In the genomic region with DNA sequence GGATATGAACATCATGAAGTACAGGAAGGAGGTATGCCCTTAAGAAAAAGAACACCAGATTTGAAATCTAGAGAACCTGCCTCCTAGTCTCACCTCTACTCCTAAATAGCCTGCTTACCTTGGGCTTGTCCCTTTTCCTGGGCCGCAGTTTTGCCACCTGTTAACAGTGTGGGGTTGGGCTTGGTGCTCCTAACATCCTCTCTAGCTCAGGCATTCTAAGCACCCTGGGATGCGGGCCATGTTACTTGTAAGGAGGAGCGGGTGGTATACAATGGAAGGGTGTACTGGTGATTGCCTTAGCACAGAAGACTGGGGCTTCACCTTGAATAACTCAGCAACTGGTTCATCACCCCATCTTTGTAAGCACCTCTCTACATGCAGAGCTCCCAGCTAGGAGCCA, we compare ENCODE assay signal across 27 cellular contexts. TPM values are rescaled to one million over a fixed set of nuclear protein-coding genes. Genes with fewer than 3 reads are reported as not detected.
DNase-seq lines count a peak whose midpoint lies in the region; ATAC-seq and TF ChIP-seq lines count a peak whose summit lies in the region.
"Had no signal": no experiment of that assay in that cellular context is flagged by ENCODE, and none has a peak within 500 bp of the region (broad histone marks: within the 10 kb centered on the region; RNA-seq: fewer than 3 reads in every experiment).

No MANE protein-coding gene starts in this region.

- intact Hi-C loops in ascending aorta (cut with DNase I) = loop anchor here (5.0 kb wide), 1 partner anchor 228 kb away; no protein-coding TSS in a partner anchor

- no peaks in the 10 kb centered on the region for H3K36me3 ChIP-seq in ascending aorta
- no peaks in the 10 kb centered on the region for H3K36me3 ChIP-seq in esophagus (ENCODE audit: control insufficient read depth in 2 of 2, insufficient read depth in 2 of 2, low read length in 1 of 2)
- no peaks in the 10 kb centered on the region for H3K36me3 ChIP-seq in parathyroid adenoma (ENCODE audit: control insufficient read depth, insufficient read depth, low read length)
- no peaks in the 10 kb centered on the region for H3K36me3 ChIP-seq in thoracic aorta
- H3K36me3 ChIP-seq: colonic mucosa had no signal

- no peaks in the 10 kb centered on the region for H3K9me3 Mint-ChIP-seq in effector memory CD8-positive, alpha-beta T cell
- H3K9me3 Mint-ChIP-seq: activated CD4-positive, alpha-beta T cell treated with anti-CD3 and anti-CD28 coated beads, Interleukin-2, amount 10 ng/mL, durations not matched to agents 7 days and 5 days; endodermal cell; memory B cell; stimulated activated naive CD8-positive, alpha-beta T cell treated with anti-CD3 and anti-CD28 coated beads, Interleukin-15, amount 100 ng/mL, for 72 hours; WTC11 had no signal

- H3K4me3 ChIP-seq in ascending aorta (peak overlapping the region in 1 of 2 donors; percentile 12), esophagus (ENCODE audit: low read depth in 1 of 2, low read length in 2 of 2) (no peak overlapping the region), parathyroid adenoma (ENCODE audit: low read depth, low read length) (no peak overlapping the region), thoracic aorta (no peak overlapping the region)
- H3K4me3 ChIP-seq: colonic mucosa, PC-9, skin epidermis had no signal

- H3K9ac ChIP-seq in parathyroid adenoma = no peak overlapping the region

- H3K27me3 ChIP-seq in ascending aorta (no peaks in the 10 kb centered on the region), esophagus (ENCODE audit: control insufficient read depth in 1 of 2, insufficient read depth in 2 of 2, low read length in 2 of 2) (no peaks in the 10 kb centered on the region), parathyroid adenoma (ENCODE audit: control insufficient read depth, insufficient read depth, low read length) (no peaks in the 10 kb centered on the region), thoracic aorta (replicated peaks; ENCODE audit: insufficient read depth) (no peaks in the 10 kb centered on the region)
- H3K27me3 ChIP-seq: brain microvascular endothelial cell, colonic mucosa had no signal

- H3K9me3 ChIP-seq in ascending aorta = no peaks in the 10 kb centered on the region
- H3K9me3 ChIP-seq in esophagus (ENCODE audit: control insufficient read depth in 2 of 2, insufficient read depth in 1 of 2, low read depth in 1 of 2, low read length in 1 of 2) = no peaks in the 10 kb centered on the region
- H3K9me3 ChIP-seq in parathyroid adenoma (ENCODE audit: control insufficient read depth, low read length) = no peaks in the 10 kb centered on the region
- H3K9me3 ChIP-seq in thoracic aorta = no peaks in the 10 kb centered on the region
- H3K9me3 ChIP-seq: colonic mucosa had no signal

- peaks cover 8% of the 10 kb centered on the region for H3K79me2 ChIP-seq in parathyroid adenoma

- DNase-seq in ascending aorta (ENCODE audit: low spot score in 2 of 2) (no peak), thoracic aorta (ENCODE audit: low spot score) (no peak), inferior parietal cortex (ENCODE audit: extremely low spot score) (no peak), NCI-H510A treated with DMSO at 0.1 percent for 48 hours (lab: John Stamatoyannopoulos, UW) (no peak), NCI-H2171 treated with DMSO at 0.1 percent for 48 hours (lab: John Stamatoyannopoulos, UW) (no peak)
- DNase-seq in effector memory CD8-positive, alpha-beta T cell = no peak
- DNase-seq: activated CD4-positive, alpha-beta T cell treated with anti-CD3 and anti-CD28 coated beads, Interleukin-2, amount 10 ng/mL, durations not matched to agents 7 days and 5 days; activated naive CD4-positive, alpha-beta T cell treated with Interleukin-2 at 50 U/mL for 16 hours; brain microvascular endothelial cell; Calu3; DND-41; endodermal cell; islet precursor cell; NCI-H1092; NCI-H187; NCI-H524 treated with DMSO at 0.1 percent for 48 hours; PC-9; SHP77 treated with DMSO at 0.1 percent for 48 hours; stimulated activated naive CD8-positive, alpha-beta T cell treated with anti-CD3 and anti-CD28 coated beads, Interleukin-15, amount 100 ng/mL, for 72 hours had no signal

- ATAC-seq in thoracic aorta (ENCODE audit: insufficient number of reproducible peaks, low FRiP score, low read depth) = no peak
- ATAC-seq in effector memory CD8-positive, alpha-beta T cell (replicated peaks) = no peak
- ATAC-seq: stimulated activated naive CD8-positive, alpha-beta T cell treated with anti-CD3 and anti-CD28 coated beads, Interleukin-15, amount 100 ng/mL, for 72 hours; WTC11 had no signal

- 85 to 92% methylated on average over 3 of the region's 3 CpGs for WGBS in esophagus, 2 donors

- peak overlapping the region; percentile 75 to 77 for H3K27ac ChIP-seq in ascending aorta
- H3K27ac ChIP-seq in esophagus (ENCODE audit: low read depth in 2 of 2, low read length in 1 of 2) = peak overlapping the region; percentile 43 to 82
- H3K27ac ChIP-seq in parathyroid adenoma = peak overlapping the region; percentile 82
- H3K27ac ChIP-seq in thoracic aorta = peak overlapping the region; percentile 81 to 83
- H3K27ac ChIP-seq: brain microvascular endothelial cell, C4-2B, colonic mucosa, PC-9 had no signal

- H3K36me3 Mint-ChIP-seq in effector memory CD8-positive, alpha-beta T cell (ENCODE audit: insufficient read depth) = peaks cover 2% of the 10 kb centered on the region
- H3K36me3 Mint-ChIP-seq: memory B cell, WTC11 had no signal

- peak overlapping the region; percentile 40 for H3K4me2 ChIP-seq in parathyroid adenoma (ENCODE audit: low read length)
- H3K4me2 ChIP-seq: PC-9 had no signal

- H3K4me1 Mint-ChIP-seq in effector memory CD8-positive, alpha-beta T cell (ENCODE audit: low read depth in 2 of 2) = no peaks in the 10 kb centered on the region
- H3K4me1 Mint-ChIP-seq: activated CD4-positive, alpha-beta T cell treated with anti-CD3 and anti-CD28 coated beads, Interleukin-2, amount 10 ng/mL, durations not matched to agents 7 days and 5 days; endodermal cell; stimulated activated naive CD8-positive, alpha-beta T cell treated with anti-CD3 and anti-CD28 coated beads, Interleukin-15, amount 100 ng/mL, for 72 hours had no signal

- TF ChIP-seq CTCF in ascending aorta (IDR thresholded peaks at IDR 0.05) = no peak
- TF ChIP-seq CTCF in parathyroid adenoma (IDR thresholded peaks at IDR 0.05) = no peak
- no peak for TF ChIP-seq CTCF in thoracic aorta (IDR thresholded peaks at IDR 0.05)

- no peak overlapping the region for H3K4me3 Mint-ChIP-seq in effector memory CD8-positive, alpha-beta T cell
- H3K4me3 Mint-ChIP-seq: activated CD4-positive, alpha-beta T cell treated with anti-CD3 and anti-CD28 coated beads, Interleukin-2, amount 10 ng/mL, durations not matched to agents 7 days and 5 days; endodermal cell; memory B cell; stimulated activated naive CD8-positive, alpha-beta T cell treated with anti-CD3 and anti-CD28 coated beads, Interleukin-15, amount 100 ng/mL, for 72 hours; WTC11 had no signal

- peaks cover 17 to 42% of the 10 kb centered on the region in 2 donors for H3K27me3 Mint-ChIP-seq in effector memory CD8-positive, alpha-beta T cell
- H3K27me3 Mint-ChIP-seq: activated CD4-positive, alpha-beta T cell treated with anti-CD3 and anti-CD28 coated beads, Interleukin-2, amount 10 ng/mL, durations not matched to agents 7 days and 5 days; progenitor cell of endocrine pancreas had no signal

- H2AFZ ChIP-seq in parathyroid adenoma = no peak overlapping the region
- H2AFZ ChIP-seq: PC-9 had no signal

- H3K27ac Mint-ChIP-seq in effector memory CD8-positive, alpha-beta T cell = no peak overlapping the region
- H3K27ac Mint-ChIP-seq: memory B cell; progenitor cell of endocrine pancreas; stimulated activated naive CD8-positive, alpha-beta T cell treated with anti-CD3 and anti-CD28 coated beads, Interleukin-15, amount 100 ng/mL, for 72 hours; WTC11 had no signal

- H3K4me1 ChIP-seq in ascending aorta (peaks cover 26 to 48% of the 10 kb centered on the region in 2 donors), esophagus (ENCODE audit: control insufficient read depth in 2 of 2, insufficient read depth in 2 of 2, low read length in 1 of 2) (peaks cover 9 to 14% of the 10 kb centered on the region in 2 donors), parathyroid adenoma (peaks cover 54% of the 10 kb centered on the region), thoracic aorta (ENCODE audit: control insufficient read depth in 1 of 2, low read depth in 2 of 2) (peaks cover 47 to 98% of the 10 kb centered on the region in 2 donors)
- H3K4me1 ChIP-seq: colonic mucosa had no signal

RNA-seq across cellular contexts. Expression of gene TIMP3, which starts 48.7 kb away (rescaled TPM):
- total RNA-seq in ascending aorta (394 TPM), thoracic aorta (100 to 1,000 TPM; 471 to 756 TPM)
- 10 to 100 TPM in 1 of 2 donors, 1 to 10 TPM in 1; 8.9 to 24.7 TPM for polyA plus RNA-seq in esophagus
- total RNA-seq: activated CD4-positive, alpha-beta T cell treated with anti-CD3 and anti-CD28 coated beads, Interleukin-2, amount 10 ng/mL, durations not matched to agents 7 days and 5 days had no signal
